ENCODE assay signal across 20 cellular contexts in genomic region chr11:44659641-44660040, GRCh38.
DNase-seq lines count a peak whose midpoint lies in the region; ATAC-seq, FAIRE-seq and TF ChIP-seq lines count a peak whose summit lies in the region.
"Had no signal": no experiment of that assay in that cellular context is flagged by ENCODE, and none has a peak within 500 bp of the region (broad histone marks: within the 10 kb centered on the region; RNA-seq: fewer than 3 reads in every experiment).

No MANE protein-coding gene starts in this region.

- intact Hi-C loops in transverse colon (cut with DNase I; ENCODE audit: low total_unique reads) = no loop called here

- H2BK12ac ChIP-seq in H1 (ENCODE audit: low read depth, low read length) (no peak overlapping the region), neuronal stem cell (ENCODE audit: low read length) (no peak overlapping the region)

- no peak for ATAC-seq in HG02884 (IDR thresholded peaks at IDR 0.05; ENCODE audit: unreplicated experiment)

- H3K27me3 ChIP-seq in H1 (replicated peaks in 1 of 4; ENCODE audit: control insufficient read depth in 3 of 4, extremely low read depth in 1 of 4, insufficient read depth in 3 of 4, low read length in 3 of 4) = no peaks in the 10 kb centered on the region; a peak in 1 of 7 replicates
- no peaks in the 10 kb centered on the region for H3K27me3 ChIP-seq in neuronal stem cell (ENCODE audit: control insufficient read depth in 3 of 3, insufficient read depth in 3 of 3, low read depth in 1 of 3, low read length in 3 of 3)
- peaks cover 31% of the 10 kb centered on the region for H3K27me3 ChIP-seq in transverse colon
- no peaks in the 10 kb centered on the region for H3K27me3 ChIP-seq in small intestine (ENCODE audit: control insufficient read depth in 2 of 2, insufficient read depth in 2 of 2, low read length in 2 of 2)
- H3K27me3 ChIP-seq: vagina had no signal

- H3K18ac ChIP-seq in H1 (ENCODE audit: extremely low read depth, low read length) (no peak overlapping the region), neuronal stem cell (ENCODE audit: low read length) (peak overlapping the region; percentile 42)

- CTCF ChIA-PET in activated naive CD4-positive, alpha-beta T cell treated with anti-CD3 and anti-CD28 coated beads, Interleukin-2, amount 10 ng/mL, durations not matched to agents 7 days and 5 days (lab: Charles Lee) = interaction anchor here (0.9 to 2.5 kb wide), 5 partner anchors 28 to 117 kb away, joined by 3 to 6 read pairs (median 3); no protein-coding TSS in a partner anchor
- CTCF ChIA-PET in H1 (lab: Charles Lee; ENCODE audit: partially characterized antibody) = interaction anchor here (1.0 to 2.1 kb wide), 4 partner anchors 20 to 115 kb away, joined by 3 to 6 read pairs (median 4); no protein-coding TSS in a partner anchor

- peaks cover 2% of the 10 kb centered on the region for H3K36me3 Mint-ChIP-seq in activated naive CD4-positive, alpha-beta T cell treated with anti-CD3 and anti-CD28 coated beads, Interleukin-2, amount 50 U/mL, for 24 hours
- peaks cover 4% of the 10 kb centered on the region for H3K36me3 Mint-ChIP-seq in activated naive CD4-positive, alpha-beta T cell treated with anti-CD3 and anti-CD28 coated beads, Interleukin-2, amount 10 ng/mL, durations not matched to agents 7 days and 5 days
- peaks cover 2% of the 10 kb centered on the region for H3K36me3 Mint-ChIP-seq in chondrocyte (ENCODE audit: low read depth)

- no peak overlapping the region for H3K4me3 Mint-ChIP-seq in activated naive CD4-positive, alpha-beta T cell treated with anti-CD3 and anti-CD28 coated beads, Interleukin-2, amount 50 U/mL, for 24 hours
- H3K4me3 Mint-ChIP-seq in activated naive CD4-positive, alpha-beta T cell treated with anti-CD3 and anti-CD28 coated beads, Interleukin-2, amount 10 ng/mL, durations not matched to agents 7 days and 5 days = no peak overlapping the region
- H3K4me3 Mint-ChIP-seq in chondrocyte (ENCODE audit: unreplicated experiment) = no peak overlapping the region
- H3K4me3 Mint-ChIP-seq: activated naive CD8-positive, alpha-beta T cell; endodermal cell had no signal

- H3K79me1 ChIP-seq in H1 (ENCODE audit: low read depth, low read length) = no peaks in the 10 kb centered on the region
- no peaks in the 10 kb centered on the region for H3K79me1 ChIP-seq in neuronal stem cell (ENCODE audit: low read depth, low read length)

- H2AK5ac ChIP-seq in H1 (ENCODE audit: low read depth, low read length) = peak overlapping the region; percentile 65; the same call in 1 of the 2 replicates
- peak overlapping the region; percentile 30 for H2AK5ac ChIP-seq in neuronal stem cell (ENCODE audit: low read depth, low read length)

- no peaks in the 10 kb centered on the region for H3K9me3 Mint-ChIP-seq in activated naive CD4-positive, alpha-beta T cell treated with anti-CD3 and anti-CD28 coated beads, Interleukin-2, amount 50 U/mL, for 24 hours
- peaks cover 6% of the 10 kb centered on the region for H3K9me3 Mint-ChIP-seq in activated naive CD4-positive, alpha-beta T cell treated with anti-CD3 and anti-CD28 coated beads, Interleukin-2, amount 10 ng/mL, durations not matched to agents 7 days and 5 days
- H3K9me3 Mint-ChIP-seq in chondrocyte (ENCODE audit: low read depth) = no peaks in the 10 kb centered on the region

- in situ Hi-C loops in transverse colon (cut with MboI; ENCODE audit: low pct_ligation_motif_present in 1 of 4, low pct_unique_long_range_greater_than_20kb in 1 of 4, low sequenced_read_pairs in 3 of 4) = no loop called here

- H4K5ac ChIP-seq in H1 (ENCODE audit: insufficient read length, low read depth, low read length) = no peak overlapping the region

- POLR2A ChIA-PET in H1 (lab: Charles Lee; ENCODE audit: partially characterized antibody) = no interaction called here

- H2BK5ac ChIP-seq in H1 (ENCODE audit: low read depth, low read length) (peak overlapping the region; percentile 66; the same call in 1 of the 2 replicates), neuronal stem cell (ENCODE audit: low read length) (no peak overlapping the region)

- H3K9me3 ChIP-seq in H1 (ENCODE audit: insufficient read depth in 2 of 2, low read depth in 1 of 2, low read length in 1 of 2) (peaks cover 0 to 6% of the 10 kb centered on the region in 2 experiments; a peak in 1 of 4 replicates), neuronal stem cell (replicated peaks in 1 of 2; ENCODE audit: control insufficient read depth in 2 of 2, insufficient read depth in 1 of 2, low read depth in 1 of 2, low read length in 2 of 2) (no peaks in the 10 kb centered on the region), transverse colon (no peaks in the 10 kb centered on the region), small intestine (ENCODE audit: control insufficient read depth, low read depth) (no peaks in the 10 kb centered on the region)
- H3K9me3 ChIP-seq: vagina had no signal

- FAIRE-seq in H1 (lab: Jason Lieb, UNC) (no peak), small intestine (lab: Jason Lieb, UNC) (no peak)
- FAIRE-seq: D721Med had no signal

- H3K9ac ChIP-seq in H1 (replicated peaks in 1 of 4; ENCODE audit: extremely low read depth in 1 of 4, low read depth in 3 of 4, low read length in 3 of 4) = no peak overlapping the region
- no peak overlapping the region for H3K9ac ChIP-seq in neuronal stem cell (ENCODE audit: low read depth, low read length, poor library complexity)

- H3K4me3 ChIP-seq in H1 (ENCODE audit: extremely low read depth in 1 of 4, insufficient read depth in 2 of 4, low read depth in 3 of 4, low read length in 4 of 4) (no peak overlapping the region), neuronal stem cell (ENCODE audit: low read length in 2 of 2) (no peak overlapping the region), transverse colon (no peak overlapping the region), small intestine (ENCODE audit: low read depth in 1 of 2, low read length in 2 of 2) (no peak overlapping the region)
- H3K4me3 ChIP-seq: vagina had no signal

- TF ChIP-seq RAD21 in H1 (IDR thresholded peaks at IDR 0.05 in 1 of 2, conservative IDR thresholded peaks at IDR 0.05 in 1 of 2; ENCODE audit: low read depth in 2 of 2, low read length in 2 of 2) = no peak

- H2BK15ac ChIP-seq in H1 (ENCODE audit: low read length) (no peak overlapping the region), neuronal stem cell (ENCODE audit: low read length) (peak overlapping the region; percentile 14)

- 74% methylated on average over 3 of the region's 4 CpGs; no CpG with 5 or more reads in 1 of the 2 experiments for WGBS in H1 (ENCODE audit: extremely low coverage in 1 of 2, insufficient coverage in 1 of 2, insufficient read length in 1 of 2, insufficient replicate concordance in 2 of 2, low coverage in 1 of 2, low lambda C conversion rate in 2 of 2, missing lambda C conversion rate in 1 of 2), 2 experiments
- WGBS in neuronal stem cell (ENCODE audit: extremely low coverage in 2 of 2, insufficient read length in 2 of 2, insufficient replicate concordance in 1 of 2), 2 donors = no CpG with 5 or more reads among the region's 4 CpGs
- 61% methylated on average over 4 of the region's 4 CpGs; no CpG with 5 or more reads in 1 of the 2 donors for WGBS in transverse colon (ENCODE audit: low coverage in 1 of 2), 2 donors
- WGBS in small intestine, 3 donors = 61 to 69% (median 65%) methylated on average over 2 to 4 of the region's 4 CpGs

- no peaks in the 10 kb centered on the region for H3K79me2 ChIP-seq in H1 (ENCODE audit: control insufficient read depth in 1 of 2, insufficient read depth in 2 of 2, low read length in 2 of 2)

- no peaks in the 10 kb centered on the region for H3K27me3 Mint-ChIP-seq in activated naive CD4-positive, alpha-beta T cell treated with anti-CD3 and anti-CD28 coated beads, Interleukin-2, amount 50 U/mL, for 24 hours
- H3K27me3 Mint-ChIP-seq in activated naive CD4-positive, alpha-beta T cell treated with anti-CD3 and anti-CD28 coated beads, Interleukin-2, amount 10 ng/mL, durations not matched to agents 7 days and 5 days = peaks cover 26% of the 10 kb centered on the region
- H3K27me3 Mint-ChIP-seq in chondrocyte (ENCODE audit: low read depth) = peaks cover 23% of the 10 kb centered on the region

- H4K91ac ChIP-seq in H1 (replicated peaks; ENCODE audit: insufficient read length, low read length) (no peak overlapping the region), neuronal stem cell (ENCODE audit: low read depth, low read length, poor library complexity) (no peak overlapping the region)

- H3K4me1 Mint-ChIP-seq in activated naive CD4-positive, alpha-beta T cell treated with anti-CD3 and anti-CD28 coated beads, Interleukin-2, amount 50 U/mL, for 24 hours = peaks cover 25% of the 10 kb centered on the region
- H3K4me1 Mint-ChIP-seq in activated naive CD4-positive, alpha-beta T cell treated with anti-CD3 and anti-CD28 coated beads, Interleukin-2, amount 10 ng/mL, durations not matched to agents 7 days and 5 days = peaks cover 34% of the 10 kb centered on the region
- H3K4me1 Mint-ChIP-seq in chondrocyte (ENCODE audit: low read depth) = peaks cover 5% of the 10 kb centered on the region
- H3K4me1 Mint-ChIP-seq: endodermal cell had no signal

- H3K27ac Mint-ChIP-seq in activated naive CD4-positive, alpha-beta T cell treated with anti-CD3 and anti-CD28 coated beads, Interleukin-2, amount 50 U/mL, for 24 hours = peak overlapping the region; percentile 20
- no peak overlapping the region for H3K27ac Mint-ChIP-seq in activated naive CD4-positive, alpha-beta T cell treated with anti-CD3 and anti-CD28 coated beads, Interleukin-2, amount 10 ng/mL, durations not matched to agents 7 days and 5 days
- H3K27ac Mint-ChIP-seq in chondrocyte (ENCODE audit: unreplicated experiment) = no peak overlapping the region
- H3K27ac Mint-ChIP-seq: activated naive CD8-positive, alpha-beta T cell; endodermal cell had no signal

- TF ChIP-seq EP300 in H1 (IDR thresholded peaks at IDR 0.05; ENCODE audit: borderline replicate concordance in 1 of 2, low read depth in 2 of 2, low read length in 2 of 2) = no peak
- peak; percentile 95 for TF ChIP-seq EP300 in transverse colon (IDR thresholded peaks at IDR 0.05; ENCODE audit: low read depth)

- H3K14ac ChIP-seq in H1 (ENCODE audit: insufficient read length) (no peak overlapping the region), neuronal stem cell (ENCODE audit: low read length) (no peak overlapping the region)

- H2AFZ ChIP-seq in H1 (ENCODE audit: low read length) (no peak overlapping the region), neuronal stem cell (ENCODE audit: low read length) (no peak overlapping the region)

- TF ChIP-seq CTCF in H1 (IDR thresholded peaks at IDR 0.05; ENCODE audit: control extremely low read depth in 1 of 3, insufficient read depth in 1 of 3, low read depth in 1 of 3, low read length in 3 of 3) (no peak), transverse colon (IDR thresholded peaks at IDR 0.05) (no peak), chondrocyte (IDR thresholded peaks at IDR 0.05) (no peak)

- TF ChIP-seq POLR2A in H1 (IDR thresholded peaks at IDR 0.05; ENCODE audit: control extremely low read depth in 1 of 2, low read depth in 2 of 2, low read length in 2 of 2) = no peak
- no peak for TF ChIP-seq POLR2A in transverse colon (IDR thresholded peaks at IDR 0.05)

- H4K20me1 ChIP-seq in H1 (replicated peaks in 1 of 2; ENCODE audit: control insufficient read depth in 1 of 2, insufficient read depth in 2 of 2, low read length in 2 of 2) = no peaks in the 10 kb centered on the region

- no peak overlapping the region for H3K27ac ChIP-seq in H1 (ENCODE audit: low read depth, low read length)
- no peak overlapping the region for H3K27ac ChIP-seq in neuronal stem cell (replicated peaks; ENCODE audit: low read length)
- H3K27ac ChIP-seq in transverse colon = no peak overlapping the region
- H3K27ac ChIP-seq in small intestine (ENCODE audit: low read depth in 1 of 2, low read length in 1 of 2) = no peak overlapping the region
- H3K27ac ChIP-seq: vagina had no signal

- H3K36me3 ChIP-seq in H1 (ENCODE audit: control insufficient read depth in 2 of 4, insufficient read depth in 4 of 4, low read length in 3 of 4) (no peaks in the 10 kb centered on the region), neuronal stem cell (replicated peaks in 1 of 2; ENCODE audit: control insufficient read depth in 2 of 2, insufficient read depth in 2 of 2, low read length in 2 of 2) (no peaks in the 10 kb centered on the region), transverse colon (no peaks in the 10 kb centered on the region), small intestine (ENCODE audit: control insufficient read depth in 2 of 2, insufficient read depth in 2 of 2, low read length in 2 of 2) (no peaks in the 10 kb centered on the region)
- H3K36me3 ChIP-seq: vagina had no signal

- peaks cover 9% of the 10 kb centered on the region; the same call in 1 of the 2 replicates for H3K23me2 ChIP-seq in H1 (ENCODE audit: low read depth, low read length)

- no peak overlapping the region for H2BK120ac ChIP-seq in H1 (replicated peaks; ENCODE audit: low read depth, low read length)
- no peak overlapping the region for H2BK120ac ChIP-seq in neuronal stem cell (ENCODE audit: low read depth, low read length)

- H3K4me2 ChIP-seq in H1 (ENCODE audit: insufficient read depth in 1 of 2, low read depth in 2 of 2, low read length in 2 of 2) = no peak overlapping the region
- H3K4me2 ChIP-seq in neuronal stem cell (ENCODE audit: insufficient read depth, low read length, poor library complexity, severe bottlenecking) = no peak overlapping the region

- no peak for DNase-seq in activated naive CD4-positive, alpha-beta T cell treated with anti-CD3 and anti-CD28 coated beads, Interleukin-2, amount 10 ng/mL, durations not matched to agents 7 days and 5 days
- DNase-seq in H1 (ENCODE audit: low read depth in 1 of 2, low spot score in 2 of 2) (no peak), neuronal stem cell (ENCODE audit: low spot score) (no peak), transverse colon (peak; percentile 32), small intestine (no peak), chondrocyte (ENCODE audit: low spot score) (no peak)
- DNase-seq: ACHN; activated CD4-positive, CD25-positive, alpha-beta regulatory T cell treated with anti-CD3 and anti-CD28 coated beads, Interleukin-2, amount 50 U/mL, for 72 hours; endodermal cell; mesenchymal stem cell; NCI-H1092 treated with DMSO at 0.1 percent for 48 hours; NCI-H2029 treated with DMSO at 0.1 percent for 48 hours; NCI-H510A; RPMI8226; stimulated activated CD8-positive, alpha-beta memory T cell treated with anti-CD3 and anti-CD28 coated beads, Interleukin-4, amount 100 ng/mL, for 48 hours had no signal

- no peak overlapping the region for H3K23ac ChIP-seq in H1 (ENCODE audit: insufficient read length)
- H3K23ac ChIP-seq in neuronal stem cell (ENCODE audit: low read depth, low read length, poor library complexity) = no peak overlapping the region

- no peak overlapping the region for H3K56ac ChIP-seq in H1 (replicated peaks; ENCODE audit: insufficient read length, low read depth, low read length)

- H3K4me1 ChIP-seq in H1 (replicated peaks in 1 of 4; ENCODE audit: control insufficient read depth in 3 of 4, insufficient read depth in 4 of 4, low read length in 3 of 4) (peaks cover 0 to 3% (median 0%) of the 10 kb centered on the region in 4 experiments; a peak in 1 of 7 replicates), neuronal stem cell (ENCODE audit: control insufficient read depth in 2 of 2, insufficient read depth in 1 of 2, low read depth in 1 of 2, low read length in 2 of 2) (peaks cover 0 to 7% of the 10 kb centered on the region in 2 donors), transverse colon (no peaks in the 10 kb centered on the region), small intestine (ENCODE audit: control insufficient read depth in 2 of 2, insufficient read depth in 1 of 2, low read depth in 1 of 2, low read length in 1 of 2) (no peaks in the 10 kb centered on the region)
- H3K4me1 ChIP-seq: vagina had no signal

- H4K8ac ChIP-seq in H1 (ENCODE audit: extremely low read depth, insufficient read depth, low read length) (no peak overlapping the region), neuronal stem cell (ENCODE audit: low read depth, low read length) (no peak overlapping the region)

- no peak overlapping the region for H2BK20ac ChIP-seq in H1 (ENCODE audit: low read length)

- H3K4ac ChIP-seq in H1 (replicated peaks; ENCODE audit: insufficient read length, low read depth, low read length) = no peak overlapping the region
- H3K4ac ChIP-seq in neuronal stem cell (ENCODE audit: low read length) = no peak overlapping the region
